ENCODE assay signal across 13 cellular contexts in the genomic region with DNA sequence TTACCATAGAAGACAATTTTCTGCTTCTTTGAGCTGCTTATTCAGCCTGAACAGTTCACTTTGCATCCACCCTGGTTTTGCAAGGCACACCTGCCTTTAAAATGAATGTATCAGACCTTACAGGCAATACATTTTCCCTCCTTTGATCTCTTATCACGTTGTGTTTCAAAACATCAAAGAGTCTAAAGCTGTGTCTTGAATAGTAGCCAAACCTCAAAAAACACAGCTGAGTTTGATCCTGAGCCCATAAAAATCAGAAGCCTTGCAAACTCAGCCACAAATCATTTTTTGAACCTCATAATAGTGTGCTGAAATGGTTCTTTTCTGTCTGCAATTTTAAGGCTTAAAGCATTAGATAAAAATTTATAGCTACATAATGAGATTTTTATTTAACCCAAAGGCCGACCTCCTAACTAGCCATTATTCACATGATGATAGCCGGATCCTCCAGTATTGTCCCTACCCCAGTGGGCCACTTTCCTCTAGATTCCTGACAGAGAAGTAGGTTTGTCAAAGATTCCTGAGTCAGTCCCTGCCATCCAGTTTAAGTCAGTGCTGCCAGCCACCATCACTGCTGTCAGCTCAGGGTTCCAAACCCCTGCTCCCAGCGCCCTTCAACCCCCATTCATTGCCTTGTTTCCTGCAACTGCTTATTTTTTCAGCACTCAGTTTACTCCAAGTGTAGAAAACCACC.
DNase-seq lines count a peak whose midpoint lies in the region; ATAC-seq and TF ChIP-seq lines count a peak whose summit lies in the region.
"Had no signal": no experiment of that assay in that cellular context is flagged by ENCODE, and none has a peak within 500 bp of the region (broad histone marks: within the 10 kb centered on the region; RNA-seq: fewer than 3 reads in every experiment).

No MANE protein-coding gene starts in this region.

- DNase-seq in CD4-positive, CD25-positive, alpha-beta regulatory T cell = peak in 2 of 3 donors; percentile 21 to 74
- DNase-seq in LoVo (ENCODE audit: low spot score) (peak; percentile 88), astrocyte of the cerebellum (ENCODE audit: low read depth) (peak; percentile 60), nucleus accumbens (lab: John Stamatoyannopoulos, UW) (no peak), SIG-M5 treated with dmso at 0.1 percent for 504 hours (lab: John Stamatoyannopoulos, UW; ENCODE audit: unreplicated experiment) (no peak), RWPE1 (ENCODE audit: low spot score) (no peak)
- DNase-seq: H9, Kasumi-1, NCI-H524 treated with DMSO at 0.1 percent for 48 hours had no signal

- TF ChIP-seq CTCF in astrocyte of the cerebellum (IDR thresholded peaks at IDR 0.05; ENCODE audit: low read depth, low read length, missing control alignments) (no peak), nephron (IDR thresholded peaks at IDR 0.05; ENCODE audit: unreplicated experiment in 3 of 3) (no peak), RWPE1 (conservative IDR thresholded peaks at IDR 0.05; ENCODE audit: low read depth) (no peak)

- H3K4me1 Mint-ChIP-seq in CD4-positive, CD25-positive, alpha-beta regulatory T cell = peaks cover 4 to 26% (median 20%) of the 10 kb centered on the region in 4 donors
- H3K4me1 Mint-ChIP-seq in nephron = peaks cover 41% of the 10 kb centered on the region

- no peaks in the 10 kb centered on the region for H3K9me3 ChIP-seq in CD4-positive, CD25-positive, alpha-beta regulatory T cell (ENCODE audit: control insufficient read depth in 2 of 2, low read length in 2 of 2)

- POLR2A ChIA-PET in RWPE1 (lab: Yijun Ruan, JAX; ENCODE audit: low non-redundant PET) = no interaction called here

- H3K27ac Mint-ChIP-seq in CD4-positive, CD25-positive, alpha-beta regulatory T cell = peak overlapping the region in 2 of 3 donors; percentile 76 to 84
- peak overlapping the region; percentile 77 to 81 (median 79) for H3K27ac Mint-ChIP-seq in nephron
- H3K27ac Mint-ChIP-seq: activated naive CD4-positive, alpha-beta T cell treated with anti-CD3 and anti-CD28 coated beads, Interleukin-2, amount 50 U/mL, for 72 hours; stimulated activated naive CD8-positive, alpha-beta T cell treated with anti-CD3 and anti-CD28 coated beads, Interleukin-15, Interleukin-2, amounts not matched to agents 100 ng/mL and 50 ng/mL, for 24 hours had no signal

- H3K27ac ChIP-seq in CD4-positive, CD25-positive, alpha-beta regulatory T cell (ENCODE audit: insufficient read depth, low read length, poor library complexity, severe bottlenecking) = no peak overlapping the region
- no peak overlapping the region for H3K27ac ChIP-seq in RWPE1

- H3K36me3 Mint-ChIP-seq in CD4-positive, CD25-positive, alpha-beta regulatory T cell = no peaks in the 10 kb centered on the region
- no peaks in the 10 kb centered on the region for H3K36me3 Mint-ChIP-seq in nephron (ENCODE audit: low read depth)
- H3K36me3 Mint-ChIP-seq: activated naive CD4-positive, alpha-beta T cell treated with anti-CD3 and anti-CD28 coated beads, Interleukin-2, amount 50 U/mL, for 72 hours had no signal

- CTCF ChIA-PET in RWPE1 (lab: Yijun Ruan, JAX) = no interaction called here

- H3K27me3 Mint-ChIP-seq in CD4-positive, CD25-positive, alpha-beta regulatory T cell = no peaks in the 10 kb centered on the region
- peaks cover 27% of the 10 kb centered on the region for H3K27me3 Mint-ChIP-seq in nephron (ENCODE audit: low read depth)

- peak overlapping the region in 3 of 4 donors; percentile 40 to 74 (median 62) for H3K4me3 Mint-ChIP-seq in CD4-positive, CD25-positive, alpha-beta regulatory T cell
- H3K4me3 Mint-ChIP-seq in nephron = no peak overlapping the region
- H3K4me3 Mint-ChIP-seq: H9; stimulated activated naive CD8-positive, alpha-beta T cell treated with anti-CD3 and anti-CD28 coated beads, Interleukin-15, Interleukin-2, amounts not matched to agents 100 ng/mL and 50 ng/mL, for 24 hours had no signal

- peak; percentile 64 to 71 for ATAC-seq in CD4-positive, CD25-positive, alpha-beta regulatory T cell (ENCODE audit: low read depth in 2 of 2)
- ATAC-seq in HG03354 (IDR thresholded peaks at IDR 0.05; ENCODE audit: poor library complexity, severe bottlenecking, unreplicated experiment) = no peak
- ATAC-seq: activated naive CD4-positive, alpha-beta T cell treated with anti-CD3 and anti-CD28 coated beads, Interleukin-2, amount 50 U/mL, for 72 hours had no signal

- no peaks in the 10 kb centered on the region for H3K36me3 ChIP-seq in CD4-positive, CD25-positive, alpha-beta regulatory T cell (ENCODE audit: control insufficient read depth, insufficient read depth, low read length)

- in situ Hi-C loops in astrocyte of the cerebellum (cut with HindIII; ENCODE audit: low sequenced_read_pairs) = no loop called here

- H3K4me1 ChIP-seq in CD4-positive, CD25-positive, alpha-beta regulatory T cell (ENCODE audit: control insufficient read depth, insufficient read depth, low read length, poor library complexity, severe bottlenecking) = peaks cover 9% of the 10 kb centered on the region

- H3K4me3 ChIP-seq in CD4-positive, CD25-positive, alpha-beta regulatory T cell (ENCODE audit: low read depth, low read length) = peak overlapping the region; percentile 26
- no peak overlapping the region for H3K4me3 ChIP-seq in astrocyte of the cerebellum (ENCODE audit: low read depth, low read length)

- no peaks in the 10 kb centered on the region for H3K9me3 Mint-ChIP-seq in CD4-positive, CD25-positive, alpha-beta regulatory T cell
- no peaks in the 10 kb centered on the region for H3K9me3 Mint-ChIP-seq in nephron
- H3K9me3 Mint-ChIP-seq: activated naive CD4-positive, alpha-beta T cell treated with anti-CD3 and anti-CD28 coated beads, Interleukin-2, amount 50 U/mL, for 72 hours; H9; stimulated activated naive CD8-positive, alpha-beta T cell treated with anti-CD3 and anti-CD28 coated beads, Interleukin-15, Interleukin-2, amounts not matched to agents 100 ng/mL and 50 ng/mL, for 24 hours had no signal

- H3K27me3 ChIP-seq in CD4-positive, CD25-positive, alpha-beta regulatory T cell (ENCODE audit: control insufficient read depth, insufficient read depth, low read length) = no peaks in the 10 kb centered on the region

Comparison
In these comparisons a context has a peak if more than half of its experiments do, and no peak if none do; other contexts are left out.
1. DNase-seq: peak in CD4-positive, CD25-positive, alpha-beta regulatory T cell (2 of 3), LoVo (single experiment) and astrocyte of the cerebellum (single experiment); none in nucleus accumbens (0 of 56), SIG-M5 treated with dmso at 0.1 percent for 504 hours (single experiment) and RWPE1 (single experiment).
2. H3K4me3 Mint-ChIP-seq: peak in CD4-positive, CD25-positive, alpha-beta regulatory T cell (3 of 4); none in nephron (0 of 3).